8 cellular contexts compared by ENCODE assay signal in genomic region chr14:49769581-49770211, GRCh38. TPM values are rescaled to one million over a fixed set of nuclear protein-coding genes. Genes with fewer than 3 reads are reported as not detected.
DNase-seq lines count a peak whose midpoint lies in the region; TF ChIP-seq lines count a peak whose summit lies in the region.

No MANE protein-coding gene starts in this region.

- H3K27me3 Mint-ChIP-seq in CD14-positive monocyte (ENCODE audit: low read depth in 3 of 3): peaks cover 0 to 1% (median 0%) of the 10 kb centered on the region in 3 donors

- no peaks in the 10 kb centered on the region for H3K9me3 Mint-ChIP-seq in CD14-positive monocyte

- H3K27me3 ChIP-seq in prostate gland (replicated peaks; ENCODE audit: insufficient read depth): no peaks in the 10 kb centered on the region

- peak overlapping the region in 3 of 7 donors; percentile 94 to 98 (median 95) for H3K27ac Mint-ChIP-seq in CD14-positive monocyte

- H3K36me3 Mint-ChIP-seq in CD14-positive monocyte: peaks cover 6 to 8% of the 10 kb centered on the region in 2 donors

- H3K4me3 ChIP-seq in GM08714 (ENCODE audit: low read length) (peak overlapping the region; percentile 78), epithelial cell of proximal tubule (ENCODE audit: low read depth, low read length) (peak overlapping the region; percentile 97), prostate gland (peak overlapping the region; percentile 96 to 98)

- H3K36me3 ChIP-seq in prostate gland: no peaks in the 10 kb centered on the region

- H3K4me1 ChIP-seq in prostate gland (replicated peaks): no peaks in the 10 kb centered on the region

- TF ChIP-seq POLR2A in prostate gland (IDR thresholded peaks at IDR 0.05): no peak

- intact Hi-C loops in prostate gland (cut with DNase I): loop anchor here (5.0 kb wide), 1 partner anchor 77 kb away; the partner anchor contains the start of gene KLHDC1
- intact Hi-C loops in CD14-positive monocyte (cut with micrococcal nuclease): loop anchor here (5.0 to 10.0 kb wide), 5 partner anchors 82 to 307 kb away; partner anchors contain the start of genes DNAAF2 (in 1 of the 2), MGAT2 (in 1 of the 2), POLE2 (in 1 of the 2) and RPL36AL (in 1 of the 2)

- H3K9me3 ChIP-seq in prostate gland: no peaks in the 10 kb centered on the region

- POLR2A ChIA-PET in RWPE1 (lab: Yijun Ruan, JAX; ENCODE audit: low non-redundant PET): no interaction called here

- peaks cover 34% of the 10 kb centered on the region for H3K4me1 Mint-ChIP-seq in CD14-positive monocyte

- WGBS in prostate gland: 49% methylated on average over 15 of the region's 15 CpGs

- TF ChIP-seq CTCF in RWPE1 (conservative IDR thresholded peaks at IDR 0.05; ENCODE audit: low read depth): no peak
- TF ChIP-seq CTCF in epithelial cell of proximal tubule (conservative IDR thresholded peaks at IDR 0.05; ENCODE audit: low read depth, low read length): no peak
- TF ChIP-seq CTCF in prostate gland (IDR thresholded peaks at IDR 0.05): no peak
- TF ChIP-seq CTCF in CD14-positive monocyte (IDR thresholded peaks at IDR 0.05): no peak

- CTCF ChIA-PET in RWPE1 (lab: Yijun Ruan, JAX): interaction anchor here (0.6 to 1.2 kb wide), 2 partner anchors 182 to 528 kb away, joined by 3 read pairs; no protein-coding TSS in a partner anchor

- H3K4me3 Mint-ChIP-seq in CD14-positive monocyte: peak overlapping the region in 1 of 2 donors; percentile 98

- DNase-seq in RWPE1 (ENCODE audit: low spot score) (no peak), epithelial cell of proximal tubule (ENCODE audit: low read depth) (no peak), prostate gland (ENCODE audit: low spot score) (no peak), CD14-positive monocyte (ENCODE audit: low spot score) (no peak), NCI-H187 treated with DMSO at 0.1 percent for 48 hours (lab: John Stamatoyannopoulos, UW) (no peak), amniotic stem cell (lab: John Stamatoyannopoulos, UW) (no peak)
- DNase-seq in stimulated activated CD4-positive, alpha-beta T cell treated with anti-CD3 and anti-CD28 coated beads, Interleukin-4, amount 100 ng/mL, for 1 hour: no peak

- H3K27ac ChIP-seq in RWPE1 (peak overlapping the region; percentile 97), prostate gland (peak overlapping the region in 1 of 2 donors; percentile 91)

RNA-seq across cellular contexts. Expression of gene KLHDC2, which starts 1.7 kb away (rescaled TPM):
- total RNA-seq in epithelial cell of proximal tubule: 24.0 and 24.4 TPM in 2 replicates
- 10 to 100 TPM; 78.4 to 83.2 TPM for total RNA-seq in prostate gland
- 10 to 100 TPM; 43.1 to 45.9 TPM for polyA plus RNA-seq in CD14-positive monocyte
